Comparison of ENCODE assay signal across 1 cellular context in the genomic region with DNA sequence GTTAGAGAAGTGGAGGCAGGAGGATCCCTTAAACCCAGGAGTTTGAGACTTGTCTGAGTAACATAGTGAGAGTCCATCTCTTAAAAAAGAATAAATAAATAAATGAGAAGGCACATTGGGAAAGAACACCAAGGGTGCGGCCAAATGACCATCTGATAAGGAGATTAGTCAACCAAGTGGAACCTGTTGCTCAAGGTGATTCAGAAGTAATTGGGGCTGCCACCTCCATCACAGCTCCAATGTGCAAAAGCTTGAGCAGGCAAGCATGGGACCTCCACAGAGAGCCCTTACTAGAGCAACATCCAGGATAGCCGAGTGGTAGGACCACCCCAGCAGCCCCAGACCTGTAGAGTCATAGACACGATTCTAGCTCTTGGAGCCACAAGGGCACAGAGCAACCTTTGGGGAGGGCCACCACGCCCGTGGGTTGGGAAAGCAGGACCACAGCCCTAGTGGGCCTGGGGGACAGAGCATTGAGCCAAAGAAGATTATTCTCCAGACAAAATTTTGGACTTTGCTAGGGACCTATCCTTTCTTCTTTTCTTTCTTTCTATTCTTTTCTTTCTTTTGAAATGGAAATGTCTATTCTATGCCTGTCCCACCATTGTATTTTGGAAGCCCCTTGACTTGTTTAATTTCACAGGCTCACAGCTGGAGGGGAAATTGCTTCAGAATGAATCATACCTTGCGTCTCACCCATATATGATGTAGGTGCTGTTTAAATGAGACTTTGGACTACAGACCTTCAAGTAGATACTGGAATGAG.
TF ChIP-seq lines count a peak whose summit lies in the region.

No MANE protein-coding gene starts in this region.

TF ChIP-seq in WTC11, 78 proteins besides CTCF, POLR2A, EP300 and RAD21 (continued from another document):
- TF ChIP-seq USF1 (CRISPR knock-in tag; IDR thresholded peaks at IDR 0.05) (no peak), FOXP1 (CRISPR knock-in tag; IDR thresholded peaks at IDR 0.05; ENCODE audit: borderline replicate concordance) (no peak), TEAD4 (CRISPR knock-in tag; IDR thresholded peaks at IDR 0.05) (no peak)
- TF ChIP-seq, protein P1, sequence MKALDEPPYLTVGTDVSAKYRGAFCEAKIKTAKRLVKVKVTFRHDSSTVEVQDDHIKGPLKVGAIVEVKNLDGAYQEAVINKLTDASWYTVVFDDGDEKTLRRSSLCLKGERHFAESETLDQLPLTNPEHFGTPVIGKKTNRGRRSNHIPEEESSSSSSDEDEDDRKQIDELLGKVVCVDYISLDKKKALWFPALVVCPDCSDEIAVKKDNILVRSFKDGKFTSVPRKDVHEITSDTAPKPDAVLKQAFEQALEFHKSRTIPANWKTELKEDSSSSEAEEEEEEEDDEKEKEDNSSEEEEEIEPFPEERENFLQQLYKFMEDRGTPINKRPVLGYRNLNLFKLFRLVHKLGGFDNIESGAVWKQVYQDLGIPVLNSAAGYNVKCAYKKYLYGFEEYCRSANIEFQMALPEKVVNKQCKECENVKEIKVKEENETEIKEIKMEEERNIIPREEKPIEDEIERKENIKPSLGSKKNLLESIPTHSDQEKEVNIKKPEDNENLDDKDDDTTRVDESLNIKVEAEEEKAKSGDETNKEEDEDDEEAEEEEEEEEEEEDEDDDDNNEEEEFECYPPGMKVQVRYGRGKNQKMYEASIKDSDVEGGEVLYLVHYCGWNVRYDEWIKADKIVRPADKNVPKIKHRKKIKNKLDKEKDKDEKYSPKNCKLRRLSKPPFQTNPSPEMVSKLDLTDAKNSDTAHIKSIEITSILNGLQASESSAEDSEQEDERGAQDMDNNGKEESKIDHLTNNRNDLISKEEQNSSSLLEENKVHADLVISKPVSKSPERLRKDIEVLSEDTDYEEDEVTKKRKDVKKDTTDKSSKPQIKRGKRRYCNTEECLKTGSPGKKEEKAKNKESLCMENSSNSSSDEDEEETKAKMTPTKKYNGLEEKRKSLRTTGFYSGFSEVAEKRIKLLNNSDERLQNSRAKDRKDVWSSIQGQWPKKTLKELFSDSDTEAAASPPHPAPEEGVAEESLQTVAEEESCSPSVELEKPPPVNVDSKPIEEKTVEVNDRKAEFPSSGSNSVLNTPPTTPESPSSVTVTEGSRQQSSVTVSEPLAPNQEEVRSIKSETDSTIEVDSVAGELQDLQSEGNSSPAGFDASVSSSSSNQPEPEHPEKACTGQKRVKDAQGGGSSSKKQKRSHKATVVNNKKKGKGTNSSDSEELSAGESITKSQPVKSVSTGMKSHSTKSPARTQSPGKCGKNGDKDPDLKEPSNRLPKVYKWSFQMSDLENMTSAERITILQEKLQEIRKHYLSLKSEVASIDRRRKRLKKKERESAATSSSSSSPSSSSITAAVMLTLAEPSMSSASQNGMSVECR (CRISPR knock-in tag; IDR thresholded peaks at IDR 0.05; ENCODE audit: borderline replicate concordance), result no peak
- TF ChIP-seq, protein P2, sequence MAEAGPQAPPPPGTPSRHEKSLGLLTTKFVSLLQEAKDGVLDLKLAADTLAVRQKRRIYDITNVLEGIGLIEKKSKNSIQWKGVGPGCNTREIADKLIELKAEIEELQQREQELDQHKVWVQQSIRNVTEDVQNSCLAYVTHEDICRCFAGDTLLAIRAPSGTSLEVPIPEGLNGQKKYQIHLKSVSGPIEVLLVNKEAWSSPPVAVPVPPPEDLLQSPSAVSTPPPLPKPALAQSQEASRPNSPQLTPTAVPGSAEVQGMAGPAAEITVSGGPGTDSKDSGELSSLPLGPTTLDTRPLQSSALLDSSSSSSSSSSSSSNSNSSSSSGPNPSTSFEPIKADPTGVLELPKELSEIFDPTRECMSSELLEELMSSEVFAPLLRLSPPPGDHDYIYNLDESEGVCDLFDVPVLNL (CRISPR knock-in tag; IDR thresholded peaks at IDR 0.05; ENCODE audit: borderline replicate concordance, low read depth), result no peak
- TF ChIP-seq, protein P3, sequence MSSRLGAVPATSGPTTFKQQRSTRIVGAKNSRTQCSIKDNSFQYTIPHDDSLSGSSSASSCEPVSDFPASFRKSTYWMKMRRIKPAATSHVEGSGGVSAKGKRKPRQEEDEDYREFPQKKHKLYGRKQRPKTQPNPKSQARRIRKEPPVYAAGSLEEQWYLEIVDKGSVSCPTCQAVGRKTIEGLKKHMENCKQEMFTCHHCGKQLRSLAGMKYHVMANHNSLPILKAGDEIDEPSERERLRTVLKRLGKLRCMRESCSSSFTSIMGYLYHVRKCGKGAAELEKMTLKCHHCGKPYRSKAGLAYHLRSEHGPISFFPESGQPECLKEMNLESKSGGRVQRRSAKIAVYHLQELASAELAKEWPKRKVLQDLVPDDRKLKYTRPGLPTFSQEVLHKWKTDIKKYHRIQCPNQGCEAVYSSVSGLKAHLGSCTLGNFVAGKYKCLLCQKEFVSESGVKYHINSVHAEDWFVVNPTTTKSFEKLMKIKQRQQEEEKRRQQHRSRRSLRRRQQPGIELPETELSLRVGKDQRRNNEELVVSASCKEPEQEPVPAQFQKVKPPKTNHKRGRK (CRISPR knock-in tag; IDR thresholded peaks at IDR 0.05; ENCODE audit: borderline replicate concordance), result no peak
TF ChIP-seq in WTC11: peak in this region for 0.
